ENCODE assay signal across 1 cellular context in genomic region chr18:79855147-79855910, GRCh38.
TF ChIP-seq lines count a peak whose summit lies in the region.

No MANE protein-coding gene starts in this region.

TF ChIP-seq in GM12878, 131 proteins besides CTCF, POLR2A, EP300 and RAD21 (continued from another document):
- TF ChIP-seq MEF2B (IDR thresholded peaks at IDR 0.05; ENCODE audit: partially characterized antibody, poor library complexity, severe bottlenecking), result peak; percentile 74
- TF ChIP-seq NR2F1 (conservative IDR thresholded peaks at IDR 0.05), result no peak
- peak; percentile 43; the same call in 1 of the 2 replicates for TF ChIP-seq ZNF687 (IDR thresholded peaks at IDR 0.05)
- TF ChIP-seq NKRF (conservative IDR thresholded peaks at IDR 0.05), result no peak
- peak; percentile 40 to 49; a peak in 1 of 4 replicates for TF ChIP-seq BHLHE40 (IDR thresholded peaks at IDR 0.05; ENCODE audit: borderline replicate concordance in 1 of 2, low read depth in 2 of 2, low read length in 1 of 2)
- peak; percentile 46; the same call in 1 of the 2 replicates for TF ChIP-seq SPI1 (IDR thresholded peaks at IDR 0.05; ENCODE audit: borderline replicate concordance, insufficient read depth, low read depth, low read length)
- TF ChIP-seq ZBTB11 (CRISPR knock-in tag; IDR thresholded peaks at IDR 0.05), result no peak
